ENCODE assay signal across 11 cellular contexts in genomic region chr4:148214529-148215166, GRCh38.
DNase-seq lines count a peak whose midpoint lies in the region; ATAC-seq and TF ChIP-seq lines count a peak whose summit lies in the region.
"Had no signal": no experiment of that assay in that cellular context is flagged by ENCODE, and none has a peak within 500 bp of the region (broad histone marks: within the 10 kb centered on the region; RNA-seq: fewer than 3 reads in every experiment).

No MANE protein-coding gene starts in this region.

- H3K27ac ChIP-seq in fibroblast of lung (ENCODE audit: insufficient read depth, low read length): no peak overlapping the region
- peak overlapping the region; percentile 24 to 67 (median 46) for H3K27ac ChIP-seq in transverse colon
- H3K27ac ChIP-seq: PC-9 had no signal

- H4K20me1 ChIP-seq in fibroblast of lung (ENCODE audit: control insufficient read depth, extremely low read depth, insufficient read depth, low read length): no peaks in the 10 kb centered on the region

- no peak overlapping the region for H2AFZ ChIP-seq in fibroblast of lung (ENCODE audit: low read length)
- H2AFZ ChIP-seq: PC-9 had no signal

- no peak for TF ChIP-seq POLR2A in transverse colon (IDR thresholded peaks at IDR 0.05)

- H3K27me3 ChIP-seq in fibroblast of lung (ENCODE audit: control insufficient read depth, insufficient read depth, low read length) (no peaks in the 10 kb centered on the region), transverse colon (no peaks in the 10 kb centered on the region)

- CTCF ChIA-PET in WTC11 (lab: Charles Lee) (no interaction called here), T-cell (lab: Charles Lee) (no interaction called here)

- TF ChIP-seq EP300 in transverse colon (IDR thresholded peaks at IDR 0.05; ENCODE audit: low read depth): no peak

- H3K27me3 Mint-ChIP-seq in WTC11 (ENCODE audit: low read depth): no peaks in the 10 kb centered on the region
- no peaks in the 10 kb centered on the region for H3K27me3 Mint-ChIP-seq in T-cell
- H3K27me3 Mint-ChIP-seq: stimulated activated naive CD8-positive, alpha-beta T cell treated with anti-CD3 and anti-CD28 coated beads, Interleukin-15, amount 100 ng/mL, for 72 hours had no signal

- H3K9me3 ChIP-seq in fibroblast of lung (ENCODE audit: control insufficient read depth, insufficient read depth, low read depth, low read length): no peaks in the 10 kb centered on the region
- no peaks in the 10 kb centered on the region for H3K9me3 ChIP-seq in transverse colon

- DNase-seq in WTC11 (ENCODE audit: low spot score): no peak
- DNase-seq in fibroblast of lung (ENCODE audit: low read depth in 2 of 2): peak; percentile 2 to 54
- peak; percentile 89 for DNase-seq in myocyte (ENCODE audit: low read depth)
- DNase-seq in transverse colon: no peak
- no peak for DNase-seq in T-cell
- DNase-seq in activated gamma-delta T cell (lab: John Stamatoyannopoulos, UW): no peak
- DNase-seq in DMS114 treated with DMSO at 0.1 percent for 48 hours (lab: John Stamatoyannopoulos, UW; ENCODE audit: unreplicated experiment): no peak
- DNase-seq: NCI-H2171 treated with DMSO at 0.1 percent for 48 hours; PC-9; stimulated activated naive CD8-positive, alpha-beta T cell treated with anti-CD3 and anti-CD28 coated beads, Interleukin-15, amount 100 ng/mL, for 72 hours had no signal

- H3K36me3 ChIP-seq in fibroblast of lung (ENCODE audit: control insufficient read depth, insufficient read depth, low read length) (no peaks in the 10 kb centered on the region), transverse colon (no peaks in the 10 kb centered on the region)

- H3K79me2 ChIP-seq in fibroblast of lung (ENCODE audit: control insufficient read depth, insufficient read depth, low read length): no peaks in the 10 kb centered on the region

- H3K36me3 Mint-ChIP-seq in WTC11 (no peaks in the 10 kb centered on the region), T-cell (peaks cover 11% of the 10 kb centered on the region)

- H3K27ac Mint-ChIP-seq in WTC11 (no peak overlapping the region), T-cell (no peak overlapping the region)

- H3K9me3 Mint-ChIP-seq in WTC11: no peaks in the 10 kb centered on the region
- peaks cover 0 to 3% (median 2%) of the 10 kb centered on the region in 3 donors for H3K9me3 Mint-ChIP-seq in T-cell

- intact Hi-C loops in transverse colon (cut with DNase I; ENCODE audit: low total_unique reads): no loop called here

- ATAC-seq in WTC11: peak; percentile 38
- no peak for ATAC-seq in GM19455 (IDR thresholded peaks at IDR 0.05; ENCODE audit: unreplicated experiment)
- ATAC-seq in T-cell (replicated peaks in 1 of 4): no peak
- ATAC-seq: stimulated activated naive CD8-positive, alpha-beta T cell treated with anti-CD3 and anti-CD28 coated beads, Interleukin-15, amount 100 ng/mL, for 72 hours had no signal

- TF ChIP-seq CTCF in WTC11 (IDR thresholded peaks at IDR 0.05) (no peak), fibroblast of lung (conservative IDR thresholded peaks at IDR 0.05 in 1 of 2, IDR thresholded peaks at IDR 0.05 in 1 of 2; ENCODE audit: low read depth in 1 of 2, low read length in 2 of 2) (no peak), transverse colon (IDR thresholded peaks at IDR 0.05) (no peak)

- H3K4me2 ChIP-seq in fibroblast of lung (ENCODE audit: extremely low read depth, insufficient read depth, low read length): peak overlapping the region; percentile 23
- H3K4me2 ChIP-seq: PC-9 had no signal

- H3K4me3 ChIP-seq in fibroblast of lung (replicated peaks in 1 of 4; ENCODE audit: control extremely low read depth in 1 of 4, insufficient read depth in 1 of 4, low read depth in 3 of 4, low read length in 4 of 4) (no peak overlapping the region), transverse colon (no peak overlapping the region)
- H3K4me3 ChIP-seq: PC-9 had no signal

- H3K4me1 ChIP-seq in fibroblast of lung (ENCODE audit: control insufficient read depth, extremely low read depth, insufficient read depth, low read length) (no peaks in the 10 kb centered on the region), transverse colon (peaks cover 0 to 34% (median 16%) of the 10 kb centered on the region in 4 donors)

- POLR2A ChIA-PET in WTC11 (lab: Charles Lee) (no interaction called here), T-cell (lab: Charles Lee) (interaction anchor here in 1 of 2 donors (0.5 kb wide), 1 partner anchor 231 kb away, joined by 3 read pairs; no protein-coding TSS in a partner anchor)

- in situ Hi-C loops in transverse colon (cut with MboI; ENCODE audit: low pct_ligation_motif_present in 1 of 4, low pct_unique_long_range_greater_than_20kb in 1 of 4, low sequenced_read_pairs in 3 of 4): no loop called here

- WGBS in transverse colon (ENCODE audit: low coverage in 1 of 2), 2 donors: 66 to 70% methylated on average over 8 to 11 of the region's 11 CpGs

- peaks cover 4% of the 10 kb centered on the region for H3K4me1 Mint-ChIP-seq in WTC11
- peaks cover 44 to 54% (median 47%) of the 10 kb centered on the region in 3 donors for H3K4me1 Mint-ChIP-seq in T-cell

- no peak overlapping the region for H3K9ac ChIP-seq in fibroblast of lung (ENCODE audit: insufficient read depth, low read length)

- H3K4me3 Mint-ChIP-seq in WTC11 (no peak overlapping the region), T-cell (no peak overlapping the region)
- H3K4me3 Mint-ChIP-seq: stimulated activated naive CD8-positive, alpha-beta T cell treated with anti-CD3 and anti-CD28 coated beads, Interleukin-15, amount 100 ng/mL, for 72 hours had no signal

TF ChIP-seq in WTC11, 78 proteins besides CTCF, POLR2A, EP300 and RAD21:
- TF ChIP-seq MXD4 (CRISPR knock-in tag; IDR thresholded peaks at IDR 0.05; ENCODE audit: borderline replicate concordance) (no peak), EMX1 (CRISPR knock-in tag; IDR thresholded peaks at IDR 0.05) (no peak), ZNF138 (CRISPR knock-in tag; conservative IDR thresholded peaks at IDR 0.05) (no peak), MLX (CRISPR knock-in tag; IDR thresholded peaks at IDR 0.05) (no peak), IRF1 (CRISPR knock-in tag; IDR thresholded peaks at IDR 0.05) (no peak)

Comparison
In these comparisons a context has a peak if more than half of its experiments do, and no peak if none do; other contexts are left out.
1. DNase-seq: peak in fibroblast of lung (2 of 2) and myocyte (single experiment); none in WTC11 (single experiment), transverse colon (single experiment), T-cell (0 of 34), activated gamma-delta T cell (single experiment) and DMS114 treated with DMSO at 0.1 percent for 48 hours (single experiment).